9 cellular contexts compared by ENCODE assay signal in the genomic region with DNA sequence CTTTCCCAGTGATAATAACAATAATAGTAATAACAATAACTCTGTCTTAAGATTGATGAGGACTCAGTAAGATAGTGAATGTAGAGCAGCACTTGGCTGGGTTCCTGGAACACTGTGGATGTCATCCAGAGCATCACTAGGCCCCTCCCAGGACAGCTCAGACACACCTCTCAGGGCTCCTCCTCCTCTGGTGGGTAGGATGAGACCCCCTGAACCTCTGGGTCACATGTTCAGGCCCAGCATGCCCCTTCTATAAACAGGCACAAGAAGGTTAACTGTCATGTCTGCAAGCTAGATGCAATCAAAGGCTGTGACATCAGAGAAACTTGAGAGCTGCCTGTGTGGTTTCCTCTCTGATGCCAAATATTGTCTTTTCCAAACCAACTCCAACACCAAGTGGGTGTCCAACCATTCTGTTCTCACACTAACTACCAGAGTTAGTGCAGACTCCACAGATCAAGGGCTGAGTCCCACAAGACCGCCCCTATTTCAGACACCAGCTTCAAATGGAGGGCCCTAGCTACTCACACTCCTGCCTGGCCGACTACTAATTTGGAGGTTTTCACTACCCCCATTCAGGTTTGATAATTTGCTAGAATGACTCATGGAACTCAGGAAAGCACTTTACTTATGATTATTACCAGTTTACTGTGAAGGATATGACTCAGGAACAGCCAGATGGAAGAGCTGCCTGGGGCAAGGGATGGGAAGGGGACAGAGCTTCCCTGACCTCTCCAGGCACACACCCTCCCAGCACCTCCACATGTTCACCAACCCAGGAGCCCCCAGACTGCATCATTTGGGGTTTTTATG. TPM values are rescaled to one million over a fixed set of nuclear protein-coding genes. Genes with fewer than 3 reads are reported as not detected.
A peak's percentile ranks its signal among the peaks of the same experiment; 100 is the strongest.
DNase-seq lines count a peak whose midpoint lies in the region; ATAC-seq, FAIRE-seq and TF ChIP-seq lines count a peak whose summit lies in the region.
"Had no signal": no experiment of that assay in that cellular context is flagged by ENCODE, and none has a peak within 500 bp of the region (broad histone marks: within the 10 kb centered on the region; RNA-seq: fewer than 3 reads in every experiment).

No MANE protein-coding gene starts in this region.

- no peak for TF ChIP-seq POLR2A in GM18505 (IDR thresholded peaks at IDR 0.05; ENCODE audit: borderline replicate concordance, extremely low read depth, insufficient read depth, insufficient read length)

- H3K4me1 ChIP-seq in PC-9 (replicated peaks; ENCODE audit: insufficient read depth): peaks cover 67% of the 10 kb centered on the region
- peaks cover 38% of the 10 kb centered on the region for H3K4me1 ChIP-seq in skeletal muscle satellite cell (ENCODE audit: control insufficient read depth, insufficient read depth, low read length)
- H3K4me1 ChIP-seq in MM.1S (ENCODE audit: low read length): no peaks in the 10 kb centered on the region

- intact Hi-C loops in PC-9 (cut with micrococcal nuclease; ENCODE audit: unreplicated experiment): loop anchor here (1.0 to 2.0 kb wide), 3 partner anchors 22 to 52 kb away; a partner anchor contains a TSS

- TF ChIP-seq CTCF in PC-9 (conservative IDR thresholded peaks at IDR 0.05) (no peak), bronchial epithelial cell (IDR thresholded peaks at IDR 0.05; ENCODE audit: insufficient read depth, low read length, severe bottlenecking) (no peak), MM.1S (IDR thresholded peaks at IDR 0.05; ENCODE audit: low read length) (no peak)

- H3F3A ChIP-seq in PC-9 (ENCODE audit: insufficient read depth, low read depth) (peaks cover 49% of the 10 kb centered on the region), MM.1S (ENCODE audit: insufficient read depth, low read length) (no peaks in the 10 kb centered on the region)

- BruUV-seq in PC-9 (replicated peaks; lab: Mats Ljungman, UMichigan): TSS peak; percentile 72

- peak overlapping the region; percentile 94 for H3K27ac ChIP-seq in PC-9
- no peak overlapping the region for H3K27ac ChIP-seq in MM.1S (ENCODE audit: low read length)
- H3K27ac ChIP-seq: neutrophil had no signal

- H3K4me3 ChIP-seq in PC-9 (peak overlapping the region; percentile 16; the same call in 1 of the 2 replicates), bronchial epithelial cell (ENCODE audit: low read depth, low read length) (no peak overlapping the region), skeletal muscle satellite cell (ENCODE audit: low read length) (no peak overlapping the region), MM.1S (ENCODE audit: low read length) (no peak overlapping the region)

- H3K4me2 ChIP-seq in PC-9 (peak overlapping the region; percentile 75), skeletal muscle satellite cell (ENCODE audit: low read length) (peak overlapping the region; percentile 59), MM.1S (ENCODE audit: low read depth, low read length) (no peak overlapping the region)

- no peaks in the 10 kb centered on the region for H3K36me3 ChIP-seq in PC-9 (ENCODE audit: low read depth)
- H3K36me3 ChIP-seq in bronchial epithelial cell (ENCODE audit: control insufficient read depth, insufficient read depth, low read length): no peaks in the 10 kb centered on the region
- no peaks in the 10 kb centered on the region for H3K36me3 ChIP-seq in skeletal muscle satellite cell (ENCODE audit: insufficient read depth, low read length)
- H3K36me3 ChIP-seq in MM.1S (replicated peaks; ENCODE audit: insufficient read depth, low read length): no peaks in the 10 kb centered on the region
- H3K36me3 ChIP-seq: neutrophil had no signal

- H3K9me3 ChIP-seq in PC-9 (ENCODE audit: insufficient read depth, low read depth): no peaks in the 10 kb centered on the region
- H3K9me3 ChIP-seq in skeletal muscle satellite cell (replicated peaks; ENCODE audit: low read length): no peaks in the 10 kb centered on the region
- no peaks in the 10 kb centered on the region for H3K9me3 ChIP-seq in MM.1S (replicated peaks; ENCODE audit: insufficient read depth, low read length)
- H3K9me3 ChIP-seq: neutrophil had no signal

- peak overlapping the region; percentile 63; the same call in 1 of the 2 replicates for H2AFZ ChIP-seq in PC-9
- no peak overlapping the region for H2AFZ ChIP-seq in MM.1S (ENCODE audit: low read length)

- H3K9ac ChIP-seq in skeletal muscle satellite cell (ENCODE audit: low read depth, low read length) (peak overlapping the region; percentile 54), MM.1S (ENCODE audit: low read length) (no peak overlapping the region)

- H3K9me2 ChIP-seq in PC-9 (ENCODE audit: insufficient read depth) (no peaks in the 10 kb centered on the region), MM.1S (replicated peaks; ENCODE audit: insufficient read depth, low read length) (no peaks in the 10 kb centered on the region)

- peak; percentile 55 to 94 for DNase-seq in PC-9
- DNase-seq in bronchial epithelial cell (ENCODE audit: low read depth): peak; percentile 98
- no peak for DNase-seq in activated CD4-positive, CD25-positive, alpha-beta regulatory T cell treated with anti-CD3 and anti-CD28 coated beads, Interleukin-2, amount 50 U/mL, for 72 hours
- DNase-seq in MM.1S: no peak

- POLR2A ChIA-PET in PC-9 (lab: Charles Lee; ENCODE audit: unreplicated experiment): interaction anchor here (0.6 to 0.7 kb wide), 4 partner anchors 8 to 465 kb away, joined by 3 read pairs; no protein-coding TSS in a partner anchor

- no peak for FAIRE-seq in bronchial epithelial cell (lab: Jason Lieb, UNC)

- CTCF ChIA-PET in PC-9 (lab: Charles Lee): interaction anchor here (0.6 kb wide), 1 partner anchor 189 kb away, joined by 7 read pairs; no protein-coding TSS in a partner anchor

- H3K27me3 ChIP-seq in PC-9 (ENCODE audit: insufficient read depth, low read depth) (no peaks in the 10 kb centered on the region), bronchial epithelial cell (ENCODE audit: control insufficient read depth, insufficient read depth, low read length) (no peaks in the 10 kb centered on the region), skeletal muscle satellite cell (ENCODE audit: control insufficient read depth, insufficient read depth, low read length) (no peaks in the 10 kb centered on the region), MM.1S (replicated peaks; ENCODE audit: insufficient read depth, low read length) (no peaks in the 10 kb centered on the region)
- H3K27me3 ChIP-seq: neutrophil had no signal

- peak; percentile 43 for ATAC-seq in GM21423 (IDR thresholded peaks at IDR 0.05; ENCODE audit: unreplicated experiment)
- no peak for ATAC-seq in GM18505 (IDR thresholded peaks at IDR 0.05; ENCODE audit: unreplicated experiment)
- no peak for ATAC-seq in GM19328 (IDR thresholded peaks at IDR 0.05; ENCODE audit: unreplicated experiment)

- H4K20me1 ChIP-seq in PC-9 (ENCODE audit: insufficient read depth) (no peaks in the 10 kb centered on the region), MM.1S (ENCODE audit: insufficient read depth, low read length) (no peaks in the 10 kb centered on the region)

- H3K79me2 ChIP-seq in PC-9 (ENCODE audit: low read depth): no peaks in the 10 kb centered on the region
- H3K79me2 ChIP-seq in MM.1S (ENCODE audit: low read length): no peaks in the 10 kb centered on the region

RNA-seq across cellular contexts. Expression of a gene that starts 46.4 kb away (rescaled TPM):
- total RNA-seq in PC-9 (2021) (274 and 300 TPM in 2 replicates), bronchial epithelial cell (546 and 792 TPM in 2 replicates)
- total RNA-seq in skeletal muscle satellite cell (2012; rRNA removed): 750 and 752 TPM in 2 replicates

Comparison
In these comparisons a context has a peak if more than half of its experiments do, and no peak if none do; other contexts are left out.
1. DNase-seq: peak in PC-9 (2 of 2) and bronchial epithelial cell (single experiment); none in activated CD4-positive, CD25-positive, alpha-beta regulatory T cell treated with anti-CD3 and anti-CD28 coated beads, Interleukin-2, amount 50 U/mL, for 72 hours (single experiment) and MM.1S (single experiment).